In genomic region chr12:47772094-47772660, GRCh38 we compare ENCODE assay signal across 10 cellular contexts. TPM values are rescaled to one million over a fixed set of nuclear protein-coding genes. Genes with fewer than 3 reads are reported as not detected.
A peak's percentile ranks its signal among the peaks of the same experiment; 100 is the strongest.
DNase-seq lines count a peak whose midpoint lies in the region; ATAC-seq and TF ChIP-seq lines count a peak whose summit lies in the region.
"Had no signal": no experiment of that assay in that cellular context is flagged by ENCODE, and none has a peak within 500 bp of the region (broad histone marks: within the 10 kb centered on the region; RNA-seq: fewer than 3 reads in every experiment).

No MANE protein-coding gene starts in this region.

- H3K4me3 Mint-ChIP-seq in CD4-positive, alpha-beta memory T cell = peak overlapping the region; percentile 80 to 91 (median 87)
- peak overlapping the region; percentile 84 for H3K4me3 Mint-ChIP-seq in central memory CD8-positive, alpha-beta T cell
- peak overlapping the region; percentile 85 to 92 (median 92) for H3K4me3 Mint-ChIP-seq in nephron

- H3K27me3 ChIP-seq in CD4-positive, alpha-beta memory T cell (ENCODE audit: insufficient read depth, low read length) = no peaks in the 10 kb centered on the region
- no peaks in the 10 kb centered on the region for H3K27me3 ChIP-seq in Karpas-422 (ENCODE audit: low read length)
- H3K27me3 ChIP-seq: colonic mucosa had no signal

- POLR2A ChIA-PET in CD4-positive, alpha-beta memory T cell (lab: Charles Lee; ENCODE audit: partially characterized antibody) = interaction anchor here (0.6 to 3.0 kb wide), 17 partner anchors 10 to 67 kb away, joined by 3 to 18 read pairs (median 6); partner anchors contain the start of genes HDAC7, RAPGEF3 and RPAP3

- TF ChIP-seq CTCF in nephron (IDR thresholded peaks at IDR 0.05; ENCODE audit: unreplicated experiment in 3 of 3) = no peak

- no peak overlapping the region for H3K27ac ChIP-seq in CD4-positive, alpha-beta memory T cell (ENCODE audit: low read depth, low read length)
- H3K27ac ChIP-seq in Karpas-422 (ENCODE audit: low read length) = no peak overlapping the region
- H3K27ac ChIP-seq: colonic mucosa had no signal

- CTCF ChIA-PET in CD4-positive, alpha-beta memory T cell (lab: Charles Lee; ENCODE audit: partially characterized antibody) = interaction anchor here (0.6 to 20.2 kb wide), 12 partner anchors 9 to 121 kb away, joined by 3 to 671 read pairs (median 4); partner anchors contain the start of genes RAPGEF3 and RPAP3

- peak overlapping the region; percentile 80 for H3K9ac ChIP-seq in Karpas-422 (ENCODE audit: low read length)

- H2AFZ ChIP-seq in Karpas-422 (ENCODE audit: low read length) = no peak overlapping the region

- no peaks in the 10 kb centered on the region for H3K9me3 Mint-ChIP-seq in CD4-positive, alpha-beta memory T cell
- no peaks in the 10 kb centered on the region for H3K9me3 Mint-ChIP-seq in central memory CD8-positive, alpha-beta T cell
- no peaks in the 10 kb centered on the region for H3K9me3 Mint-ChIP-seq in nephron

- H3K4me2 ChIP-seq in Karpas-422 (ENCODE audit: low read depth, low read length, poor library complexity, severe bottlenecking) = peak overlapping the region; percentile 75

- no peaks in the 10 kb centered on the region for H3K9me2 ChIP-seq in Karpas-422 (replicated peaks; ENCODE audit: insufficient read depth, low read length)

- no peak overlapping the region for H3K4me3 ChIP-seq in CD4-positive, alpha-beta memory T cell (ENCODE audit: low read length in 2 of 2)
- peak overlapping the region; percentile 71 for H3K4me3 ChIP-seq in Karpas-422 (ENCODE audit: low read length)
- H3K4me3 ChIP-seq: lung had no signal

- DNase-seq in CD4-positive, alpha-beta memory T cell = no peak
- DNase-seq in Karpas-422 (no peak), Ammon's horn (ENCODE audit: low spot score) (no peak)
- DNase-seq in central memory CD8-positive, alpha-beta T cell (ENCODE audit: low spot score in 2 of 2) = no peak
- no peak for DNase-seq in stimulated activated CD4-positive, alpha-beta T cell treated with anti-CD3 and anti-CD28 coated beads, Interleukin-1b, Interleukin-23, amount 100 ng/mL, for 48 hours

- H3K27me3 Mint-ChIP-seq in CD4-positive, alpha-beta memory T cell = no peaks in the 10 kb centered on the region
- no peaks in the 10 kb centered on the region for H3K27me3 Mint-ChIP-seq in central memory CD8-positive, alpha-beta T cell
- H3K27me3 Mint-ChIP-seq in nephron (ENCODE audit: low read depth) = peaks cover 12% of the 10 kb centered on the region

- no peaks in the 10 kb centered on the region for H3K36me3 Mint-ChIP-seq in CD4-positive, alpha-beta memory T cell
- H3K36me3 Mint-ChIP-seq in central memory CD8-positive, alpha-beta T cell (ENCODE audit: insufficient read depth) = peaks cover 1% of the 10 kb centered on the region
- H3K36me3 Mint-ChIP-seq in nephron (ENCODE audit: low read depth) = no peaks in the 10 kb centered on the region

- H3K4me1 Mint-ChIP-seq in CD4-positive, alpha-beta memory T cell = peaks cover 5 to 26% (median 17%) of the 10 kb centered on the region in 4 donors
- peaks cover 15% of the 10 kb centered on the region for H3K4me1 Mint-ChIP-seq in central memory CD8-positive, alpha-beta T cell
- H3K4me1 Mint-ChIP-seq in nephron = peaks cover 27% of the 10 kb centered on the region

- peak overlapping the region in 5 of 7 donors; percentile 58 to 91 (median 80) for H3K27ac Mint-ChIP-seq in CD4-positive, alpha-beta memory T cell
- peak overlapping the region; percentile 92 for H3K27ac Mint-ChIP-seq in central memory CD8-positive, alpha-beta T cell (ENCODE audit: low read depth)
- peak overlapping the region; percentile 75 to 89 (median 82) for H3K27ac Mint-ChIP-seq in nephron

- H3K4me1 ChIP-seq in CD4-positive, alpha-beta memory T cell (ENCODE audit: insufficient read depth, low read length) = peaks cover 16% of the 10 kb centered on the region
- H3K4me1 ChIP-seq in Karpas-422 (ENCODE audit: low read length) = peaks cover 39% of the 10 kb centered on the region
- H3K4me1 ChIP-seq: colonic mucosa had no signal

- H3K9me3 ChIP-seq in CD4-positive, alpha-beta memory T cell (ENCODE audit: control insufficient read depth in 1 of 2, low read length in 2 of 2) = no peaks in the 10 kb centered on the region
- no peaks in the 10 kb centered on the region for H3K9me3 ChIP-seq in Karpas-422 (ENCODE audit: low read length)
- H3K9me3 ChIP-seq: colonic mucosa had no signal

- no peaks in the 10 kb centered on the region for H3K36me3 ChIP-seq in CD4-positive, alpha-beta memory T cell (ENCODE audit: insufficient read depth, low read length)
- H3K36me3 ChIP-seq in Karpas-422 (ENCODE audit: insufficient read depth, low read length) = no peaks in the 10 kb centered on the region
- H3K36me3 ChIP-seq: colonic mucosa had no signal

- peaks cover 22% of the 10 kb centered on the region for H3K79me2 ChIP-seq in Karpas-422 (ENCODE audit: low read length)

- H4K20me1 ChIP-seq in Karpas-422 (ENCODE audit: insufficient read depth, low read depth, low read length) = no peaks in the 10 kb centered on the region

- no peak for ATAC-seq in central memory CD8-positive, alpha-beta T cell (replicated peaks; ENCODE audit: extremely low read depth, poor library complexity, severe bottlenecking)
- ATAC-seq in activated CD4-positive, CD25-positive, alpha-beta regulatory T cell treated with anti-CD3 and anti-CD28 coated beads, Interleukin-2, amount 50 U/mL, for 24 hours = no peak
- ATAC-seq in HG03432 (IDR thresholded peaks at IDR 0.05; ENCODE audit: unreplicated experiment) = no peak

- intact Hi-C loops in CD4-positive, alpha-beta memory T cell (cut with micrococcal nuclease) = loop anchor here (2.0 kb wide), 1 partner anchor 13 kb away; the partner anchor contains the start of gene RAPGEF3

RNA-seq across cellular contexts. Expression of gene SLC48A1, which starts 0.9 kb away (rescaled TPM):
- total RNA-seq in CD4-positive, alpha-beta memory T cell = 10 to 100 TPM; 12.1 to 12.3 TPM
- polyA plus RNA-seq in CD4-positive, alpha-beta memory T cell = 1 to 10 TPM; 8.7 to 9.0 TPM
- 21.5 and 21.9 TPM in 2 replicates for total RNA-seq in Karpas-422 (2014; rRNA removed; shearing (Covaris generic); ENCODE audit: low replicate concordance)

RNA-seq across cellular contexts. Expression of gene RAPGEF3, which starts 13.5 kb away (rescaled TPM):
- total RNA-seq in CD4-positive, alpha-beta memory T cell = under 1 TPM; 0.15 to 0.39 TPM
- polyA plus RNA-seq in CD4-positive, alpha-beta memory T cell = under 1 TPM in 1 of 2 donors, not detected in 1; 0.14 TPM
- total RNA-seq in Karpas-422 (2014; rRNA removed; shearing (Covaris generic); ENCODE audit: low replicate concordance) = 4.4 and 11.9 TPM in 2 replicates

RNA-seq across cellular contexts. Expression of gene ENDOU, which starts 46.9 kb away (rescaled TPM):
- not detected for total RNA-seq in CD4-positive, alpha-beta memory T cell
- polyA plus RNA-seq in CD4-positive, alpha-beta memory T cell = not detected
- 1.2 and 10.7 TPM in 2 replicates for total RNA-seq in Karpas-422 (2014; rRNA removed; shearing (Covaris generic); ENCODE audit: low replicate concordance)
- total RNA-seq: colonic mucosa had no signal

RNA-seq across cellular contexts. Expression of gene HDAC7, which starts 47.5 kb away (rescaled TPM):
- total RNA-seq in CD4-positive, alpha-beta memory T cell = 100 to 1,000 TPM; 139 to 142 TPM
- 10 to 100 TPM in 1 of 2 donors, 1 to 10 TPM in 1; 7.9 to 26.8 TPM for polyA plus RNA-seq in CD4-positive, alpha-beta memory T cell
- 36.2 and 54.8 TPM in 2 replicates for total RNA-seq in Karpas-422 (2014; rRNA removed; shearing (Covaris generic); ENCODE audit: low replicate concordance)
